ENCODE assay signal across 8 cellular contexts in the genomic region with DNA sequence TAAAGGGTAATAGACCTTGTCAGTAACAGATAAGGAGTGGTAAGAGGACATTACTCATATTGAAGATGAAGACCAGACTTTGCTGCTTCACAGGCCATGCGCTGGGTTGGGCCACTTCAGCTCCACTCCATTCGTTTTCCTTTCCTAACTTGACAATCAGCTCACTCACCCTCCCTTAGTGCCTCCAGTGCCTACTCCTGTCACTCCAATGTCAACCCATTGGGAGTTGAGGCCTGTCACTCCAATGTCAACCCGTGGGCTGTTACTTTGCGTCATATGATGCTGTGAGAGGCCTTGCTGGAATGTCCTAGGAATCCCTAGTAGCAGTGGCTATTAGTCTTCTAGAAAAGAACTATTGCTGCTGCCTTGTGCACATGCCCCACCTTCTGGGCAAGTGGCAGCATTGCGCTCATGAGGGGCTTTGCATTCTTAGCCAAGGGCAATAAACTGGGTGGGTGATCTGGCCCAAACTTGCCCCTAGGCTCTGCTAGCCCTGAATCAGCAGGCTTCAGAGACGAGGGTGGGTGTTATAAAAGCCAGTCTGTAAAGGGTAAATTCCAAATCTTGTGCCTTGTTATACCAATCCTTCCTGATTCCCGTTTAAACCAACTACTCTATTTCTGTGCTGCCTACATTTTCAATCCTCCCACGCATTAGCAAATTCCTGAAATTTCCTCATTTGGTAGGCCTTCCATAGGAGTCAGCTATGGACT. TPM values are rescaled to one million over a fixed set of nuclear protein-coding genes. Genes with fewer than 3 reads are reported as not detected.
DNase-seq lines count a peak whose midpoint lies in the region; ATAC-seq and TF ChIP-seq lines count a peak whose summit lies in the region.

No MANE protein-coding gene starts in this region.

- no peak overlapping the region for H3K4me3 ChIP-seq in BJ (ENCODE audit: low read depth, low read length)

- peaks cover 22% of the 10 kb centered on the region for H3K36me3 ChIP-seq in BJ (ENCODE audit: control insufficient read depth, insufficient read depth, low read length)

- POLR2A ChIA-PET in BJ (lab: Charles Lee) = interaction anchor here (0.6 kb wide), 1 partner anchor 103 kb away, joined by 3 read pairs; no protein-coding TSS in a partner anchor
- POLR2A ChIA-PET in HEK293T (lab: Yijun Ruan, JAX) = no interaction called here

- peak; percentile 33 for DNase-seq in BJ (ENCODE audit: low read depth)
- peak; percentile 77 for DNase-seq in HEK293T (ENCODE audit: extremely low spot score)
- peak; percentile 72 for DNase-seq in NCI-H510A treated with DMSO at 0.1 percent for 48 hours (lab: John Stamatoyannopoulos, UW)
- peak; percentile 63 to 67 for DNase-seq in activated CD4-positive, alpha-beta T cell treated with anti-CD3 and anti-CD28 coated beads, Interleukin-2, amount 50 U/mL, for 48 hours
- DNase-seq in ecto neural progenitor cell (ENCODE audit: low spot score) = peak; percentile 87
- DNase-seq in medulla oblongata (ENCODE audit: extremely low spot score) = peak; percentile 62
- DNase-seq in stimulated activated CD8-positive, alpha-beta memory T cell treated with anti-CD3 and anti-CD28 coated beads, Interleukin-15, amount 100 ng/mL, for 48 hours (ENCODE audit: low read depth in 2 of 2) = peak; percentile 19 to 30

- H3K27me3 ChIP-seq in BJ (ENCODE audit: control insufficient read depth, insufficient read depth, low read length) = no peaks in the 10 kb centered on the region

- CTCF ChIA-PET in BJ (lab: Yijun Ruan, JAX) (interaction anchor here (0.6 to 13.9 kb wide), 18 partner anchors 8 to 98 kb away, joined by 3 to 119 read pairs (median 6); partner anchors contain the start of gene RBMS2), HEK293T (lab: Yijun Ruan, JAX) (interaction anchor here (0.6 to 2.6 kb wide), 6 partner anchors 18 to 154 kb away, joined by 3 to 13 read pairs (median 4); no protein-coding TSS in a partner anchor)

- no peak for ATAC-seq in GM19452 (IDR thresholded peaks at IDR 0.05; ENCODE audit: unreplicated experiment)

- peak; percentile 90 for TF ChIP-seq CTCF in BJ (IDR thresholded peaks at IDR 0.05; ENCODE audit: insufficient read depth, low read depth, low read length)

TF ChIP-seq in HEK293T, 16 proteins besides CTCF, POLR2A, EP300 and RAD21:
- no peak for TF ChIP-seq FOXA1 (IDR thresholded peaks at IDR 0.05)
- no peak for TF ChIP-seq FOXM1 (IDR thresholded peaks at IDR 0.05; ENCODE audit: borderline replicate concordance)
- TF ChIP-seq, protein P1, sequence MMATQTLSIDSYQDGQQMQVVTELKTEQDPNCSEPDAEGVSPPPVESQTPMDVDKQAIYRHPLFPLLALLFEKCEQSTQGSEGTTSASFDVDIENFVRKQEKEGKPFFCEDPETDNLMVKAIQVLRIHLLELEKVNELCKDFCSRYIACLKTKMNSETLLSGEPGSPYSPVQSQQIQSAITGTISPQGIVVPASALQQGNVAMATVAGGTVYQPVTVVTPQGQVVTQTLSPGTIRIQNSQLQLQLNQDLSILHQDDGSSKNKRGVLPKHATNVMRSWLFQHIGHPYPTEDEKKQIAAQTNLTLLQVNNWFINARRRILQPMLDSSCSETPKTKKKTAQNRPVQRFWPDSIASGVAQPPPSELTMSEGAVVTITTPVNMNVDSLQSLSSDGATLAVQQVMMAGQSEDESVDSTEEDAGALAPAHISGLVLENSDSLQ (IDR thresholded peaks at IDR 0.05) = peak; percentile 77
TF ChIP-seq in HEK293T: peak in this region for 1.

RNA-seq across cellular contexts. Expression of gene BAZ2A, which starts 36.1 kb away (rescaled TPM):
- polyA plus RNA-seq in BJ (2011; rRNA removed) = 45.3 and 65.1 TPM in 2 replicates
- 78.2 and 103 TPM in 2 replicates for polyA minus RNA-seq in BJ (2011; rRNA and poly(A)+ RNA removed)

RNA-seq across cellular contexts. Expression of gene ATP5F1B, which starts 51.7 kb away (rescaled TPM):
- polyA plus RNA-seq in BJ (2011; rRNA removed) = 852 and 1,032 TPM in 2 replicates
- polyA minus RNA-seq in BJ (2011; rRNA and poly(A)+ RNA removed) = 473 and 813 TPM in 2 replicates

Comparison
In these comparisons a context has a peak if more than half of its experiments do, and no peak if none do; other contexts are left out.
1. DNase-seq: peak in every context shown above with its lines; median percentile 87 in ecto neural progenitor cell; 77 in HEK293T; 72 in NCI-H510A treated with DMSO at 0.1 percent for 48 hours; 65 in activated CD4-positive, alpha-beta T cell treated with anti-CD3 and anti-CD28 coated beads, Interleukin-2, amount 50 U/mL, for 48 hours; 62 in medulla oblongata; 33 in BJ; 24 in stimulated activated CD8-positive, alpha-beta memory T cell treated with anti-CD3 and anti-CD28 coated beads, Interleukin-15, amount 100 ng/mL, for 48 hours.